ENCODE assay signal across 14 cellular contexts in genomic region chr6:22248513-22249308, GRCh38. TPM values are rescaled to one million over a fixed set of nuclear protein-coding genes. Genes with fewer than 3 reads are reported as not detected.
DNase-seq lines count a peak whose midpoint lies in the region; ATAC-seq lines count a peak whose summit lies in the region.
"Had no signal": no experiment of that assay in that cellular context is flagged by ENCODE, and none has a peak within 500 bp of the region (broad histone marks: within the 10 kb centered on the region; RNA-seq: fewer than 3 reads in every experiment).

No MANE protein-coding gene starts in this region.

- no peaks in the 10 kb centered on the region for H3K27me3 Mint-ChIP-seq in activated T-helper 2 cell treated with anti-CD3 and anti-CD28 coated beads, Interferon-gamma antibody, Interleukin-2, Interleukin-4, amounts not matched to agents 10 μg/mL and 5 μg/mL and 100 μg/mL, durations not matched to agents 14 hours and 24 hours and 36 hours (ENCODE audit: low read depth)

- intact Hi-C loops in activated T-helper 2 cell treated with anti-CD3 and anti-CD28 coated beads, Interferon-gamma antibody, Interleukin-2, Interleukin-4, amounts not matched to agents 10 μg/mL and 5 μg/mL and 100 μg/mL, durations not matched to agents 14 hours and 24 hours and 36 hours (cut with micrococcal nuclease) = no loop called here

- no peaks in the 10 kb centered on the region for H3K36me3 Mint-ChIP-seq in activated T-helper 2 cell treated with anti-CD3 and anti-CD28 coated beads, Interferon-gamma antibody, Interleukin-2, Interleukin-4, amounts not matched to agents 10 μg/mL and 5 μg/mL and 100 μg/mL, durations not matched to agents 14 hours and 24 hours and 36 hours (ENCODE audit: low read depth)

- DNase-seq in AG20443 (ENCODE audit: low spot score) (peak; percentile 13), NCI-H146 treated with DMSO at 0.1 percent for 48 hours (lab: John Stamatoyannopoulos, UW; ENCODE audit: unreplicated experiment) (peak; percentile 79), dermis microvascular lymphatic vessel endothelial cell (ENCODE audit: low read depth in 2 of 2) (peak; percentile 52 to 75), lung microvascular endothelial cell (ENCODE audit: low read depth in 2 of 2) (peak; percentile 53 to 70)
- no peak for DNase-seq in activated T-helper 2 cell treated with anti-CD3 and anti-CD28 coated beads, Interferon-gamma antibody, Interleukin-2, Interleukin-4, amounts not matched to agents 10 μg/mL and 5 μg/mL and 100 μg/mL, durations not matched to agents 14 hours and 24 hours and 36 hours (ENCODE audit: low spot score)
- DNase-seq: activated CD4-positive, alpha-beta T cell treated with anti-CD3 and anti-CD28 coated beads for 1 hour; activated effector memory CD4-positive, alpha-beta T cell treated with Interleukin-2 at 50 U/mL for 16 hours; NCI-H345; SIG-M5; uterus had no signal

- ATAC-seq in GM18511 (IDR thresholded peaks at IDR 0.05; ENCODE audit: unreplicated experiment) (no peak), GM18870 (IDR thresholded peaks at IDR 0.05; ENCODE audit: unreplicated experiment) (no peak), HG03095 (IDR thresholded peaks at IDR 0.05; ENCODE audit: unreplicated experiment) (no peak)

- no peaks in the 10 kb centered on the region for H3K4me1 Mint-ChIP-seq in activated T-helper 2 cell treated with anti-CD3 and anti-CD28 coated beads, Interferon-gamma antibody, Interleukin-2, Interleukin-4, amounts not matched to agents 10 μg/mL and 5 μg/mL and 100 μg/mL, durations not matched to agents 14 hours and 24 hours and 36 hours (ENCODE audit: low read depth)

- peaks cover 3% of the 10 kb centered on the region for H3K9me3 Mint-ChIP-seq in activated T-helper 2 cell treated with anti-CD3 and anti-CD28 coated beads, Interferon-gamma antibody, Interleukin-2, Interleukin-4, amounts not matched to agents 10 μg/mL and 5 μg/mL and 100 μg/mL, durations not matched to agents 14 hours and 24 hours and 36 hours

- no peak overlapping the region for H3K4me3 Mint-ChIP-seq in activated T-helper 2 cell treated with anti-CD3 and anti-CD28 coated beads, Interferon-gamma antibody, Interleukin-2, Interleukin-4, amounts not matched to agents 10 μg/mL and 5 μg/mL and 100 μg/mL, durations not matched to agents 14 hours and 24 hours and 36 hours (ENCODE audit: low read depth)

- H3K27ac Mint-ChIP-seq in activated T-helper 2 cell treated with anti-CD3 and anti-CD28 coated beads, Interferon-gamma antibody, Interleukin-2, Interleukin-4, amounts not matched to agents 10 μg/mL and 5 μg/mL and 100 μg/mL, durations not matched to agents 14 hours and 24 hours and 36 hours = no peak overlapping the region

RNA-seq across cellular contexts. Expression of gene PRL, which starts 48.1 kb away (rescaled TPM):
- not detected in 2 replicates for total RNA-seq in dermis microvascular lymphatic vessel endothelial cell
- total RNA-seq in lung microvascular endothelial cell = not detected in 2 replicates
- not detected in 2 replicates for total RNA-seq in activated T-helper 2 cell treated with anti-CD3 and anti-CD28 coated beads, Interferon-gamma antibody, Interleukin-2, Interleukin-4, amounts not matched to agents 10 μg/mL and 5 μg/mL and 100 μg/mL, durations not matched to agents 14 hours and 24 hours and 36 hours
- total RNA-seq: posterior vena cava, uterus had no signal
